17 cellular contexts compared by ENCODE assay signal in genomic region chr22:27761652-27762051, GRCh38. TPM values are rescaled to one million over a fixed set of nuclear protein-coding genes. Genes with fewer than 3 reads are reported as not detected.
A peak's percentile ranks its signal among the peaks of the same experiment; 100 is the strongest.
DNase-seq lines count a peak whose midpoint lies in the region; ATAC-seq and TF ChIP-seq lines count a peak whose summit lies in the region.
"Had no signal": no experiment of that assay in that cellular context is flagged by ENCODE, and none has a peak within 500 bp of the region (broad histone marks: within the 10 kb centered on the region; RNA-seq: fewer than 3 reads in every experiment).

No MANE protein-coding gene starts in this region.

- peak overlapping the region in 1 of 11 experiments; percentile 6; a peak in 1 of 22 replicates for H3K27ac ChIP-seq in BLaER1 treated with 17β-estradiol and CSF1 and Interleukin-3, amounts not matched to agents 10 nM and 100 nM
- H3K27ac ChIP-seq in endodermal cell (ENCODE audit: low read depth, low read length) (peak overlapping the region; percentile 60), left lung (no peak overlapping the region)
- H3K27ac ChIP-seq: A549, C4-2B, SJSA1 had no signal

- no peaks in the 10 kb centered on the region for H3K36me3 ChIP-seq in BLaER1 treated with 17β-estradiol and CSF1 and Interleukin-3, amounts not matched to agents 10 nM and 100 nM
- H3K36me3 ChIP-seq in endodermal cell (ENCODE audit: control insufficient read depth, insufficient read depth, low read length) (no peaks in the 10 kb centered on the region), left lung (no peaks in the 10 kb centered on the region)
- H3K36me3 ChIP-seq: MG63, SJSA1 had no signal

- no peaks in the 10 kb centered on the region for H3K9me3 ChIP-seq in BLaER1 treated with 17β-estradiol and CSF1 and Interleukin-3, amounts not matched to agents 10 nM and 100 nM (replicated peaks in 1 of 11)
- H3K9me3 ChIP-seq in endodermal cell (ENCODE audit: control insufficient read depth, low read length) (no peaks in the 10 kb centered on the region), left lung (no peaks in the 10 kb centered on the region)
- H3K9me3 ChIP-seq: A549, MG63, SJSA1 had no signal

- WGBS in endodermal cell (ENCODE audit: insufficient coverage in 1 of 2, insufficient read length in 1 of 2), 2 experiments, result 88 to 93% methylated on average over 10 to 14 of the region's 14 CpGs

- no peaks in the 10 kb centered on the region for H3K27me3 ChIP-seq in BLaER1 treated with 17β-estradiol and CSF1 and Interleukin-3, amounts not matched to agents 10 nM and 100 nM
- H3K27me3 ChIP-seq in endodermal cell (ENCODE audit: control insufficient read depth, insufficient read depth, low read length, poor library complexity, severe bottlenecking) (no peaks in the 10 kb centered on the region), left lung (no peaks in the 10 kb centered on the region)
- H3K27me3 ChIP-seq: MG63, SJSA1 had no signal

- TF ChIP-seq CTCF in endodermal cell (conservative IDR thresholded peaks at IDR 0.05) (no peak), mesothelial cell of epicardium (IDR thresholded peaks at IDR 0.05; ENCODE audit: unreplicated experiment) (no peak), left lung (IDR thresholded peaks at IDR 0.05) (no peak)

- intact Hi-C loops in left lung (cut with DNase I), result no loop called here

- H3K4me3 Mint-ChIP-seq in endodermal cell (no peak overlapping the region), mesothelial cell of epicardium (no peak overlapping the region)

- H3K9ac ChIP-seq in BLaER1 treated with 17β-estradiol and CSF1 and Interleukin-3, amounts not matched to agents 10 nM and 100 nM, result peak overlapping the region in 1 of 11 experiments; percentile 15; a peak in 1 of 22 replicates
- no peak overlapping the region for H3K9ac ChIP-seq in endodermal cell (ENCODE audit: extremely low read depth, low read length, poor library complexity, severe bottlenecking)

- H3K4me3 ChIP-seq in BLaER1 treated with 17β-estradiol and CSF1 and Interleukin-3, amounts not matched to agents 10 nM and 100 nM, result no peak overlapping the region
- H3K4me3 ChIP-seq in endodermal cell (ENCODE audit: low read length) (no peak overlapping the region), left lung (no peak overlapping the region)
- H3K4me3 ChIP-seq: A549, MG63, SJSA1 had no signal

- H3K9me3 Mint-ChIP-seq in endodermal cell, result no peaks in the 10 kb centered on the region
- H3K9me3 Mint-ChIP-seq in mesothelial cell of epicardium, result no peaks in the 10 kb centered on the region

- peaks cover 12 to 20% (median 18%) of the 10 kb centered on the region in 10 experiments for H3K4me1 ChIP-seq in BLaER1 treated with 17β-estradiol and CSF1 and Interleukin-3, amounts not matched to agents 10 nM and 100 nM
- H3K4me1 ChIP-seq in endodermal cell (ENCODE audit: control insufficient read depth, insufficient read depth, low read length), result no peaks in the 10 kb centered on the region
- no peaks in the 10 kb centered on the region for H3K4me1 ChIP-seq in left lung
- H3K4me1 ChIP-seq: A549 had no signal

- peak overlapping the region in 10 of 11 experiments; percentile 31 to 65 (median 46); a peak in 17 of 22 replicates for H3K4me2 ChIP-seq in BLaER1 treated with 17β-estradiol and CSF1 and Interleukin-3, amounts not matched to agents 10 nM and 100 nM
- H3K4me2 ChIP-seq: A549 had no signal

- DNase-seq in endodermal cell, result no peak
- DNase-seq in mesothelial cell of epicardium (ENCODE audit: low spot score in 2 of 2, unreplicated experiment in 2 of 2), result no peak
- peak; percentile 75 for DNase-seq in retina
- DNase-seq in left lung, result no peak
- no peak for DNase-seq in SKM-1 treated with dmso at 0.1 percent for 144 hours (lab: John Stamatoyannopoulos, UW; ENCODE audit: unreplicated experiment)
- DNase-seq in Ammon's horn (ENCODE audit: low spot score), result no peak
- DNase-seq: DMS79 treated with DMSO at 0.1 percent for 48 hours, Kasumi-1, MG63, NCI-H1092 treated with DMSO at 0.1 percent for 48 hours, NCI-H146, NCI-H2081, NCI-H774 had no signal

- H3K27ac Mint-ChIP-seq in endodermal cell (no peak overlapping the region), mesothelial cell of epicardium (peak overlapping the region; percentile 66)

- H3K27me3 Mint-ChIP-seq in endodermal cell (ENCODE audit: insufficient read depth) (peaks cover 2% of the 10 kb centered on the region), mesothelial cell of epicardium (ENCODE audit: low read depth) (no peaks in the 10 kb centered on the region)

- H3K4me1 Mint-ChIP-seq in endodermal cell (peaks cover 5% of the 10 kb centered on the region), mesothelial cell of epicardium (peaks cover 15% of the 10 kb centered on the region)

- H3K36me3 Mint-ChIP-seq in endodermal cell (ENCODE audit: low read depth), result peaks cover 26% of the 10 kb centered on the region
- H3K36me3 Mint-ChIP-seq in mesothelial cell of epicardium, result peaks cover 30% of the 10 kb centered on the region

- ATAC-seq in left lung, result no peak
- ATAC-seq: A549 had no signal

- peaks cover 0 to 7% (median 0%) of the 10 kb centered on the region in 11 experiments; a peak in 1 of 22 replicates for H4K20me1 ChIP-seq in BLaER1 treated with 17β-estradiol and CSF1 and Interleukin-3, amounts not matched to agents 10 nM and 100 nM

RNA-seq across cellular contexts. Expression of gene MN1, which starts 39.9 kb away (rescaled TPM):
- total RNA-seq in endodermal cell (10 to 100 TPM in 1 of 2 donors, 1 to 10 TPM in 1; 4.4 to 17.8 TPM), mesothelial cell of epicardium (46.3 to 49.6 TPM (median 47.8 TPM) in 3 replicates), left lung (1 to 10 TPM; 5.1 to 7.4 TPM)
- polyA plus RNA-seq in endodermal cell (2013, experiment 1 of 2), result 41.5 TPM
- 44.1 TPM for polyA plus RNA-seq in endodermal cell (2013, experiment 2 of 2)
